8 cellular contexts compared by ENCODE assay signal in genomic region chr22:46803031-46803880, GRCh38. TPM values are rescaled to one million over a fixed set of nuclear protein-coding genes. Genes with fewer than 3 reads are reported as not detected.
DNase-seq lines count a peak whose midpoint lies in the region; FAIRE-seq and TF ChIP-seq lines count a peak whose summit lies in the region.

No MANE protein-coding gene starts in this region.

- peaks cover 42% of the 10 kb centered on the region for H3K36me3 ChIP-seq in HUES6 (ENCODE audit: control insufficient read depth, insufficient read depth, low read length)

- peak; percentile 70 for TF ChIP-seq CTCF in D721Med (IDR thresholded peaks at IDR 0.05; ENCODE audit: insufficient read depth, missing control alignments)
- TF ChIP-seq CTCF in WI38 (IDR thresholded peaks at IDR 0.05; ENCODE audit: low read depth, low read length) = peak; percentile 90
- TF ChIP-seq CTCF in brain (conservative IDR thresholded peaks at IDR 0.05) = peak; percentile 67 to 93

- H3K27ac Mint-ChIP-seq in brain = no peak overlapping the region

- no peak overlapping the region for H3K9ac ChIP-seq in HUES6 (ENCODE audit: low read length)

- peaks cover 2% of the 10 kb centered on the region for H3K27me3 Mint-ChIP-seq in brain

- no peak overlapping the region for H3K4me3 Mint-ChIP-seq in brain

- H3K27ac ChIP-seq in HUES6 (ENCODE audit: low read depth, low read length) = no peak overlapping the region

- H3K9me3 Mint-ChIP-seq in brain = no peaks in the 10 kb centered on the region

- H3K4me1 ChIP-seq in HUES6 (ENCODE audit: control insufficient read depth, insufficient read depth, low read length) = peaks cover 14% of the 10 kb centered on the region; the same call in 1 of the 2 replicates

- no peaks in the 10 kb centered on the region for H3K9me3 ChIP-seq in HUES6 (ENCODE audit: control insufficient read depth, insufficient read depth, low read depth, low read length)

- no peaks in the 10 kb centered on the region for H3K27me3 ChIP-seq in HUES6 (ENCODE audit: control insufficient read depth, insufficient read depth, low read length)

- peak overlapping the region; percentile 41 for H3K4me3 ChIP-seq in HUES6 (ENCODE audit: low read depth, low read length)
- no peak overlapping the region for H3K4me3 ChIP-seq in WI38 (ENCODE audit: low read depth, low read length)

- DNase-seq in D721Med (ENCODE audit: insufficient read length, low spot score) (peak; percentile 33), left kidney (ENCODE audit: low read depth, low spot score) (peak; percentile 70), SIG-M5 (lab: John Stamatoyannopoulos, UW) (no peak), NCI-H510A treated with DMSO at 0.1 percent for 48 hours (lab: John Stamatoyannopoulos, UW) (no peak)
- DNase-seq in stimulated activated CD8-positive, alpha-beta memory T cell treated with anti-CD3 and anti-CD28 coated beads, Interleukin-15, amount 100 ng/mL, for 4 hours (ENCODE audit: low read depth in 2 of 2) = peak; percentile 40 to 46

- H3K4me1 Mint-ChIP-seq in brain = peaks cover 12% of the 10 kb centered on the region

- H3K36me3 Mint-ChIP-seq in brain = peaks cover 50% of the 10 kb centered on the region

- no peak for FAIRE-seq in D721Med (lab: Jason Lieb, UNC)

RNA-seq across cellular contexts. Expression of gene TBC1D22A, which starts 40.8 kb away (rescaled TPM):
- polyA plus RNA-seq in brain (ENCODE audit: insufficient read depth, low read depth, low replicate concordance) = 20.6 TPM

Comparison
In these comparisons a context has a peak if more than half of its experiments do, and no peak if none do; other contexts are left out.
1. DNase-seq: peak in D721Med (single experiment), left kidney (single experiment) and stimulated activated CD8-positive, alpha-beta memory T cell treated with anti-CD3 and anti-CD28 coated beads, Interleukin-15, amount 100 ng/mL, for 4 hours (2 of 2); none in SIG-M5 (single experiment) and NCI-H510A treated with DMSO at 0.1 percent for 48 hours (single experiment).
2. Peak in every context shown above with its lines, with median percentiles within 50 percentile points of each other: CTCF ChIP-seq.